Comparison of ENCODE assay signal across 3 cellular contexts in the genomic region with DNA sequence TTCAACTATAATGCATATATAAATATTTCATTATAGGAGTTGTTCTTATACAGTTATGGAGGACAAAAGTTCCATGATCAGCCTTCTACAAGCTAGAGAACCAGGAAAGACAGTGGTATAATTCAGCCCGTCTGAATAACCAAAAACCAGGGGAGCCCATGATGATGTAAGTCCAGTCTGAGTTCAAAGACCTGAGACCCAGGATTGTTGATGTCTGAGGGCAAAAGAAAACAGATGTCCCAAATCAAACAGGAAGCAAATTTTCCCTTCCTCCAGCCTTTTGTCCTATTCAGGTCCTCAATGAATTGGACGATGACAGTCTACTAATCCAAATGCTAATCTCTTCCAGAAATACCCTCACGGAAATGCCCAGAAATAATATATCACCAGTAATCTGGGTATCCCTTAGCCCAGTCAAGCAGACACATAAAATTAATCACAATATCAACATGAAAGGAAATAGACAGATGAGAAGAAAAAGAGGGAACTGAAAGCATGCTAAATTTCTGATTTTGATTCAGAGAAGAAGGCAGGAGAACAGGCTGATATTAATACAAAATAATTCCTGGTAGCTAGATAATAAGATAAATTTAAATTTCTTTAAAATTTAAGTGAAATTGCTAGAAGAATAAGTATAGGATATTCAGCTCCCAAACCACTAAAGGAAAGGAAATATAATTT.
TF ChIP-seq lines count a peak whose summit lies in the region.

No MANE protein-coding gene starts in this region.

TF ChIP-seq in GM12891, 5 proteins besides CTCF, POLR2A, EP300 and RAD21:
- TF ChIP-seq POLR2AphosphoS5 (IDR thresholded peaks at IDR 0.05; ENCODE audit: low read depth, low read length) (no peak), SPI1 (IDR thresholded peaks at IDR 0.05; ENCODE audit: low read depth, low read length) (peak; percentile 69)

TF ChIP-seq in IMR-90, 13 proteins besides CTCF, POLR2A, EP300 and RAD21:
- no peak for TF ChIP-seq CHD1 (IDR thresholded peaks at IDR 0.05; ENCODE audit: low read depth, low read length)
- no peak for TF ChIP-seq FOS (IDR thresholded peaks at IDR 0.05; ENCODE audit: low read depth, low read length)
- no peak for TF ChIP-seq BHLHE40 (IDR thresholded peaks at IDR 0.05; ENCODE audit: low read depth, low read length)
- no peak for TF ChIP-seq CEBPB (IDR thresholded peaks at IDR 0.05; ENCODE audit: low read depth, low read length)
- TF ChIP-seq RCOR1 (IDR thresholded peaks at IDR 0.05; ENCODE audit: insufficient replicate concordance, low read length) = no peak
- TF ChIP-seq MAZ (IDR thresholded peaks at IDR 0.05; ENCODE audit: borderline replicate concordance, low read depth, low read length) = no peak
- no peak for TF ChIP-seq MXI1 (IDR thresholded peaks at IDR 0.05; ENCODE audit: borderline replicate concordance, low read depth, low read length)
- no peak for TF ChIP-seq SMC3 (IDR thresholded peaks at IDR 0.05; ENCODE audit: low read depth, low read length)
- TF ChIP-seq RFX5 (IDR thresholded peaks at IDR 0.05; ENCODE audit: low read depth, low read length) = no peak
- TF ChIP-seq, protein P1, sequence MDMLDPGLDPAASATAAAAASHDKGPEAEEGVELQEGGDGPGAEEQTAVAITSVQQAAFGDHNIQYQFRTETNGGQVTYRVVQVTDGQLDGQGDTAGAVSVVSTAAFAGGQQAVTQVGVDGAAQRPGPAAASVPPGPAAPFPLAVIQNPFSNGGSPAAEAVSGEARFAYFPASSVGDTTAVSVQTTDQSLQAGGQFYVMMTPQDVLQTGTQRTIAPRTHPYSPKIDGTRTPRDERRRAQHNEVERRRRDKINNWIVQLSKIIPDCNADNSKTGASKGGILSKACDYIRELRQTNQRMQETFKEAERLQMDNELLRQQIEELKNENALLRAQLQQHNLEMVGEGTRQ (IDR thresholded peaks at IDR 0.05; ENCODE audit: low read depth, low read length) = no peak
- TF ChIP-seq, protein P2, sequence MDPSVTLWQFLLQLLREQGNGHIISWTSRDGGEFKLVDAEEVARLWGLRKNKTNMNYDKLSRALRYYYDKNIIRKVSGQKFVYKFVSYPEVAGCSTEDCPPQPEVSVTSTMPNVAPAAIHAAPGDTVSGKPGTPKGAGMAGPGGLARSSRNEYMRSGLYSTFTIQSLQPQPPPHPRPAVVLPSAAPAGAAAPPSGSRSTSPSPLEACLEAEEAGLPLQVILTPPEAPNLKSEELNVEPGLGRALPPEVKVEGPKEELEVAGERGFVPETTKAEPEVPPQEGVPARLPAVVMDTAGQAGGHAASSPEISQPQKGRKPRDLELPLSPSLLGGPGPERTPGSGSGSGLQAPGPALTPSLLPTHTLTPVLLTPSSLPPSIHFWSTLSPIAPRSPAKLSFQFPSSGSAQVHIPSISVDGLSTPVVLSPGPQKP (IDR thresholded peaks at IDR 0.05; ENCODE audit: borderline replicate concordance, low read depth, low read length) = no peak
- no peak for TF ChIP-seq NFE2L2 (IDR thresholded peaks at IDR 0.05; ENCODE audit: low read depth, low read length)
- TF ChIP-seq MAFK (IDR thresholded peaks at IDR 0.05; ENCODE audit: low read depth, low read length) = no peak
TF ChIP-seq in IMR-90: peak in this region for 0.

TF ChIP-seq in endothelial cell of umbilical vein, 7 proteins besides CTCF, POLR2A, EP300 and RAD21:
- TF ChIP-seq MYC (IDR thresholded peaks at IDR 0.05; ENCODE audit: low read depth, low read length) (no peak), POLR2AphosphoS5 (IDR thresholded peaks at IDR 0.05; ENCODE audit: insufficient read depth, low read depth, low read length) (no peak), EZH2 (IDR thresholded peaks at IDR 0.05; ENCODE audit: borderline replicate concordance, low read depth, low read length, severe bottlenecking) (no peak), JUN (IDR thresholded peaks at IDR 0.05; ENCODE audit: borderline replicate concordance, insufficient read depth, insufficient read length, low read depth) (no peak), FOS (IDR thresholded peaks at IDR 0.05; ENCODE audit: borderline replicate concordance, insufficient read depth, low read length) (no peak), GATA2 (IDR thresholded peaks at IDR 0.05; ENCODE audit: insufficient read depth, insufficient read length, low read depth, low read length) (no peak)
- TF ChIP-seq, protein P3, sequence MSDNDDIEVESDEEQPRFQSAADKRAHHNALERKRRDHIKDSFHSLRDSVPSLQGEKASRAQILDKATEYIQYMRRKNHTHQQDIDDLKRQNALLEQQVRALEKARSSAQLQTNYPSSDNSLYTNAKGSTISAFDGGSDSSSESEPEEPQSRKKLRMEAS (IDR thresholded peaks at IDR 0.05; ENCODE audit: insufficient read depth, insufficient read length) = no peak
TF ChIP-seq in endothelial cell of umbilical vein: peak in this region for 0.
